25 cellular contexts compared by ENCODE assay signal in genomic region chr20:39638671-39639070, GRCh38.
"Had no signal": no experiment of that assay in that cellular context is flagged by ENCODE, and none has a peak within 500 bp of the region (broad histone marks: within the 10 kb centered on the region; RNA-seq: fewer than 3 reads in every experiment).

No MANE protein-coding gene starts in this region.

- H3K27ac Mint-ChIP-seq: activated CD8-positive, alpha-beta T cell treated with anti-CD3 and anti-CD28 coated beads, Interleukin-2, amount 10 ng/mL, durations not matched to agents 7 days and 5 days; activated naive CD4-positive, alpha-beta T cell treated with anti-CD3 and anti-CD28 coated beads, Interleukin-2, amount 50 U/mL, for 24 hours; T-helper 1 cell treated with Interleukin-12 subunit alpha and Interleukin-12 subunit beta and Interleukin-4 antibody, amounts not matched to agents 30 μg/mL and 1 μg/mL, for 36 hours had no signal

- H3K4me3 ChIP-seq: K562 had no signal

- H3K36me3 Mint-ChIP-seq: activated naive CD4-positive, alpha-beta T cell treated with anti-CD3 and anti-CD28 coated beads, Interleukin-2, amount 50 U/mL, for 24 hours had no signal

- H3K27me3 Mint-ChIP-seq: activated naive CD4-positive, alpha-beta T cell treated with anti-CD3 and anti-CD28 coated beads, Interleukin-2, amount 50 U/mL, for 24 hours had no signal

- H3K4me3 Mint-ChIP-seq: activated CD8-positive, alpha-beta T cell treated with anti-CD3 and anti-CD28 coated beads, Interleukin-2, amount 10 ng/mL, durations not matched to agents 7 days and 5 days; activated naive CD4-positive, alpha-beta T cell treated with anti-CD3 and anti-CD28 coated beads, Interleukin-2, amount 50 U/mL, for 24 hours; T-helper 1 cell treated with Interleukin-12 subunit alpha and Interleukin-12 subunit beta and Interleukin-4 antibody, amounts not matched to agents 30 μg/mL and 1 μg/mL, for 36 hours had no signal

- H3K27ac ChIP-seq: brain microvascular endothelial cell had no signal

- FAIRE-seq: astrocyte, K562 had no signal

- ATAC-seq: activated CD4-positive, CD25-positive, alpha-beta regulatory T cell treated with anti-CD3 and anti-CD28 coated beads, Interleukin-2, amount 50 U/mL, for 24 hours; activated CD8-positive, alpha-beta T cell treated with anti-CD3 and anti-CD28 coated beads, Interleukin-2, amount 10 ng/mL, durations not matched to agents 7 days and 5 days; K562; Panc1; Right ventricle myocardium inferior had no signal

- H3K27me3 ChIP-seq: brain microvascular endothelial cell had no signal

- H3K4me1 Mint-ChIP-seq: activated naive CD4-positive, alpha-beta T cell treated with anti-CD3 and anti-CD28 coated beads, Interleukin-2, amount 50 U/mL, for 24 hours had no signal

- DNase-seq: activated CD4-positive, alpha-beta T cell treated with anti-CD3 and anti-CD28 coated beads for 4 hours; activated CD4-positive, alpha-beta T cell treated with anti-CD3 and anti-CD28 coated beads, Interleukin-2, amount 50 U/mL, for 4 hours; activated CD8-positive, alpha-beta memory T cell treated with anti-CD3 and anti-CD28 coated beads, Interleukin-2, amount 50 U/mL, for 48 hours; activated CD8-positive, alpha-beta T cell treated with anti-CD3 and anti-CD28 coated beads, Interleukin-2, amount 10 ng/mL, durations not matched to agents 7 days and 5 days; activated T-cell treated with anti-CD3 and anti-CD28 coated beads, Interleukin-2, amount 50 U/mL, for 1 hour; amygdala; brain microvascular endothelial cell; cerebellar nuclear complex; Karpas-422; NCI-H1105 treated with DMSO at 0.1 percent for 48 hours; NCI-H1694; NCI-H2029; NCI-H2107; NCI-H510A treated with DMSO at 0.1 percent for 48 hours; NCI-H69; NK-92 treated with Interleukin-12 subunit alpha and Interleukin-12 subunit beta, amount 100 ng/mL, for 24 hours; OCI-M1; RPMI8226 had no signal

- H3K36me3 ChIP-seq: brain microvascular endothelial cell had no signal

- H3K9me3 Mint-ChIP-seq: activated naive CD4-positive, alpha-beta T cell treated with anti-CD3 and anti-CD28 coated beads, Interleukin-2, amount 50 U/mL, for 24 hours had no signal
